In genomic region chr17:21286066-21286770, GRCh38 we compare ENCODE assay signal across 8 cellular contexts.
A peak's percentile ranks its signal among the peaks of the same experiment; 100 is the strongest.
DNase-seq lines count a peak whose midpoint lies in the region; ATAC-seq lines count a peak whose summit lies in the region.

No MANE protein-coding gene starts in this region.

- DNase-seq in COR-L47 (lab: John Stamatoyannopoulos, UW) (peak; percentile 58), HuH-7 (ENCODE audit: low spot score) (peak; percentile 88), RPMI8226 (peak; percentile 22), caudate nucleus (lab: John Stamatoyannopoulos, UW) (peak in 5 of 61 donors; percentile 31 to 65 (median 41)), left kidney (ENCODE audit: low read depth, low spot score) (peak; percentile 96), NCI-H524 treated with DMSO at 0.1 percent for 48 hours (lab: John Stamatoyannopoulos, UW) (no peak)
- DNase-seq in stimulated activated naive B cell treated with anti-CD40 and anti-IgM and Interleukin-4, amounts not matched to agents 10 μg/mL and 1 μg/mL and 100 μg/mL, for 72 hours: no peak

- H3K27me3 Mint-ChIP-seq in stimulated activated naive B cell treated with anti-CD40 and anti-IgM and Interleukin-4, amounts not matched to agents 10 μg/mL and 1 μg/mL and 100 μg/mL, for 72 hours: peaks cover 0 to 4% of the 10 kb centered on the region in 2 donors

- no peaks in the 10 kb centered on the region for H3K9me3 Mint-ChIP-seq in stimulated activated naive B cell treated with anti-CD40 and anti-IgM and Interleukin-4, amounts not matched to agents 10 μg/mL and 1 μg/mL and 100 μg/mL, for 72 hours

- H3K36me3 Mint-ChIP-seq in stimulated activated naive B cell treated with anti-CD40 and anti-IgM and Interleukin-4, amounts not matched to agents 10 μg/mL and 1 μg/mL and 100 μg/mL, for 72 hours: peaks cover 11 to 35% of the 10 kb centered on the region in 2 donors

- H3K4me1 Mint-ChIP-seq in stimulated activated naive B cell treated with anti-CD40 and anti-IgM and Interleukin-4, amounts not matched to agents 10 μg/mL and 1 μg/mL and 100 μg/mL, for 72 hours: peaks cover 59 to 77% of the 10 kb centered on the region in 2 donors

- H3K27ac Mint-ChIP-seq in stimulated activated naive B cell treated with anti-CD40 and anti-IgM and Interleukin-4, amounts not matched to agents 10 μg/mL and 1 μg/mL and 100 μg/mL, for 72 hours: peak overlapping the region; percentile 98

- no peak for ATAC-seq in stimulated activated naive B cell treated with anti-CD40 and anti-IgM and Interleukin-4, amounts not matched to agents 10 μg/mL and 1 μg/mL and 100 μg/mL, for 72 hours (replicated peaks)
- no peak for ATAC-seq in HG03175 (IDR thresholded peaks at IDR 0.05; ENCODE audit: unreplicated experiment)

- H3K4me3 Mint-ChIP-seq in stimulated activated naive B cell treated with anti-CD40 and anti-IgM and Interleukin-4, amounts not matched to agents 10 μg/mL and 1 μg/mL and 100 μg/mL, for 72 hours: peak overlapping the region; percentile 90 to 98

- peak overlapping the region; percentile 70 for H3K27ac ChIP-seq in caudate nucleus (ENCODE audit: low read depth, low read length)

Comparison
In these comparisons a context has a peak if more than half of its experiments do, and no peak if none do; other contexts are left out.
1. DNase-seq: peak in COR-L47 (single experiment), HuH-7 (single experiment), RPMI8226 (single experiment) and left kidney (single experiment); none in stimulated activated naive B cell treated with anti-CD40 and anti-IgM and Interleukin-4, amounts not matched to agents 10 μg/mL and 1 μg/mL and 100 μg/mL, for 72 hours (single experiment) and NCI-H524 treated with DMSO at 0.1 percent for 48 hours (single experiment).